10 cellular contexts compared by ENCODE assay signal in the genomic region with DNA sequence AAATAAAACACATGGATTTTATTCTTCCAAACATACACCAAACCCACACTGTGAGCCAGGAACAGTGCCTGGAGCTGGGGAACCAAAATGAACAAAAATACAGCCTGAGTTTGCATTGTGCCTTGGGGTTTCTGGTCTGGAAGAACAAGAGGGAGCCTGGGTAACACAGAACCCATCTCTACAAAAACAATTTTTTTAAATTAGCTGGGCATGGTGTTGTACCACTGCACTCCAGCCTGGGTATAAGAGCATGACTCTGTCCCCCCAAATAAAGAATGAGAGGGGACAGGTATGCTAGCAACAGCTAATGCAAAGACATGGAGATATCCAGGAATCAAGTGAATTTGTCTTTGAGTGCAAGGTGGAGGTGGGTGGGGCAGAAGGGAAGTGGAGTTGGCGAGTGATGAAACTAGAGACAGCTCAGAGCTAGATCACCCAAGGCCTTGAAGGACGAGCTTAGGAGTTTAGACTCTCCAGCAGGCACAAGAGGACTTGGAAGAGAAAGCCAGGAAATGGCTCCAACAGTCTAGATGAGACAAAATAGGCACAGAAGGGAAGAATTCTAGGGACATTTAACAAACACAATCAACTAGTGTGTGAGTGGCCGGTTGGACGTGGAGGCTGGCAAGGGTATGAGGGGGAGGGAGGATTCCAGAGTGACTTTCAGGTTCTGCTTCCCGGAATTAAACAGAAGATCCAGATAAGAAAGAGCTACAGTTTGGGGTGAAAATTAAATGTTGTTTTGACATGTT. TPM values are rescaled to one million over a fixed set of nuclear protein-coding genes. Genes with fewer than 3 reads are reported as not detected.
DNase-seq lines count a peak whose midpoint lies in the region; ATAC-seq and TF ChIP-seq lines count a peak whose summit lies in the region.
"Had no signal": no experiment of that assay in that cellular context is flagged by ENCODE, and none has a peak within 500 bp of the region (broad histone marks: within the 10 kb centered on the region; RNA-seq: fewer than 3 reads in every experiment).

No MANE protein-coding gene starts in this region.

- H3K4me1 Mint-ChIP-seq in activated naive CD8-positive, alpha-beta T cell treated with anti-CD3 and anti-CD28 coated beads for 36 hours: peaks cover 75% of the 10 kb centered on the region
- H3K4me1 Mint-ChIP-seq in type B pancreatic cell (ENCODE audit: unreplicated experiment): peaks cover 28% of the 10 kb centered on the region

- peak overlapping the region; percentile 98 for H3K27ac Mint-ChIP-seq in activated naive CD8-positive, alpha-beta T cell treated with anti-CD3 and anti-CD28 coated beads for 36 hours
- peak overlapping the region; percentile 10 for H3K27ac Mint-ChIP-seq in type B pancreatic cell

- peaks cover 65% of the 10 kb centered on the region for H3K36me3 Mint-ChIP-seq in activated naive CD8-positive, alpha-beta T cell treated with anti-CD3 and anti-CD28 coated beads for 36 hours
- peaks cover 19% of the 10 kb centered on the region for H3K36me3 Mint-ChIP-seq in type B pancreatic cell

- peak overlapping the region; percentile 69 for H3K4me3 Mint-ChIP-seq in activated naive CD8-positive, alpha-beta T cell treated with anti-CD3 and anti-CD28 coated beads for 36 hours
- no peak overlapping the region for H3K4me3 Mint-ChIP-seq in type B pancreatic cell

- DNase-seq in activated naive CD4-positive, alpha-beta T cell treated with Interleukin-2 at 50 U/mL for 16 hours: peak; percentile 46
- DNase-seq in activated naive CD4-positive, alpha-beta T cell treated with anti-CD3 and anti-CD28 coated beads, Interleukin-2, amount 50 U/mL, for 16 hours: no peak
- peak; percentile 37 for DNase-seq in activated naive CD8-positive, alpha-beta T cell treated with anti-CD3 and anti-CD28 coated beads for 36 hours
- DNase-seq in type B pancreatic cell (ENCODE audit: extremely low spot score, unreplicated experiment) (no peak), SIG-M5 treated with dmso at 0.1 percent for 504 hours (lab: John Stamatoyannopoulos, UW; ENCODE audit: unreplicated experiment) (no peak)

- no peak for ATAC-seq in GM19395 (IDR thresholded peaks at IDR 0.05; ENCODE audit: unreplicated experiment)
- ATAC-seq in GM21360 (IDR thresholded peaks at IDR 0.05; ENCODE audit: unreplicated experiment): no peak

- no peaks in the 10 kb centered on the region for H3K27me3 ChIP-seq in layer of hippocampus (ENCODE audit: control insufficient read depth, insufficient read depth, low read length)

- no peaks in the 10 kb centered on the region for H3K9me3 Mint-ChIP-seq in activated naive CD8-positive, alpha-beta T cell treated with anti-CD3 and anti-CD28 coated beads for 36 hours
- no peaks in the 10 kb centered on the region for H3K9me3 Mint-ChIP-seq in type B pancreatic cell

- H3K27me3 Mint-ChIP-seq in activated naive CD8-positive, alpha-beta T cell treated with anti-CD3 and anti-CD28 coated beads for 36 hours: no peaks in the 10 kb centered on the region
- no peaks in the 10 kb centered on the region for H3K27me3 Mint-ChIP-seq in type B pancreatic cell

- peak overlapping the region; percentile 31 for H3K27ac ChIP-seq in layer of hippocampus (ENCODE audit: low read depth, low read length)
- H3K27ac ChIP-seq: C4-2B, KMS-11 had no signal

- no peak for TF ChIP-seq CTCF in type B pancreatic cell (conservative IDR thresholded peaks at IDR 0.05)

RNA-seq across cellular contexts. Expression of a gene that starts 47.4 kb away (rescaled TPM):
- total RNA-seq in activated naive CD8-positive, alpha-beta T cell treated with anti-CD3 and anti-CD28 coated beads for 36 hours: 100 to 1,000 TPM; 198 TPM
- total RNA-seq in type B pancreatic cell (ENCODE audit: low replicate concordance): 38.6 and 54.1 TPM in 2 replicates

RNA-seq across cellular contexts. Expression of a gene that starts 58.1 kb away (rescaled TPM):
- 10 to 100 TPM; 17.7 to 19.4 TPM for total RNA-seq in activated naive CD8-positive, alpha-beta T cell treated with anti-CD3 and anti-CD28 coated beads for 36 hours
- total RNA-seq in type B pancreatic cell (ENCODE audit: low replicate concordance): 43.6 and 51.6 TPM in 2 replicates

Comparison
In these comparisons a context has a peak if more than half of its experiments do, and no peak if none do; other contexts are left out.
1. DNase-seq: peak in activated naive CD4-positive, alpha-beta T cell treated with Interleukin-2 at 50 U/mL for 16 hours (single experiment) and activated naive CD8-positive, alpha-beta T cell treated with anti-CD3 and anti-CD28 coated beads for 36 hours (single experiment); none in activated naive CD4-positive, alpha-beta T cell treated with anti-CD3 and anti-CD28 coated beads, Interleukin-2, amount 50 U/mL, for 16 hours (single experiment), type B pancreatic cell (single experiment) and SIG-M5 treated with dmso at 0.1 percent for 504 hours (single experiment).